1 cellular context compared by ENCODE assay signal in genomic region chr20:64254571-64255360, GRCh38.
TF ChIP-seq lines count a peak whose summit lies in the region.

No MANE protein-coding gene starts in this region.

TF ChIP-seq in GM12878, 131 proteins besides CTCF, POLR2A, EP300 and RAD21 (continued from another document):
- peak; percentile 87 for TF ChIP-seq MLLT1 (IDR thresholded peaks at IDR 0.05)
TF ChIP-seq in GM12878: peak in this region for 1.
